16 cellular contexts compared by ENCODE assay signal in the genomic region with DNA sequence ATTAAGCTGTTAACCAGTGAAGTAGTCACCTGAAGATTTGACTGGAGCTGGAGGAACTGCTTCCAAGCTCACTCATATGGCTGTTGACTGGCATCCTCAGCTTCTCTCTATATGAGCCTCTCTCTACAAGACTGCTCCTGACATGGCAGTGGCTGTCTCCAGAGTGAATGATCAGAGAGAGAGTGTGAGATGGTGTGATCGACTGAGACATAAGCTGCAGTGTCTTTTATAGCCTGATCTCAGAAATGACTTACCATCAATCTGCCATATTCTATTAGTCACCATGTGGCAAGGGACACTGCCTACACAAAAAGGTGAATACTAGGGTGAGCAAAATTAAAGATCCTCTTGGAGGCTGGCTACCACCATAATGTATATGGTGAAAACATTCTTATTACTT. TPM values are rescaled to one million over a fixed set of nuclear protein-coding genes. Genes with fewer than 3 reads are reported as not detected.
DNase-seq lines count a peak whose midpoint lies in the region; ATAC-seq and TF ChIP-seq lines count a peak whose summit lies in the region.
"Had no signal": no experiment of that assay in that cellular context is flagged by ENCODE, and none has a peak within 500 bp of the region (broad histone marks: within the 10 kb centered on the region; RNA-seq: fewer than 3 reads in every experiment).

No MANE protein-coding gene starts in this region.

- TF ChIP-seq CTCF in activated CD8-positive, alpha-beta T cell treated with anti-CD3 and anti-CD28 coated beads for 36 hours (IDR thresholded peaks at IDR 0.05): no peak

- no peaks in the 10 kb centered on the region for H3K27me3 Mint-ChIP-seq in activated CD8-positive, alpha-beta T cell treated with anti-CD3 and anti-CD28 coated beads for 36 hours
- peaks cover 2% of the 10 kb centered on the region for H3K27me3 Mint-ChIP-seq in activated CD8-positive, alpha-beta T cell treated with anti-CD3 and anti-CD28 coated beads, Interleukin-2, amount 10 ng/mL, durations not matched to agents 7 days and 5 days (ENCODE audit: low read depth)

- H3K4me3 Mint-ChIP-seq in activated CD8-positive, alpha-beta T cell treated with anti-CD3 and anti-CD28 coated beads for 36 hours: no peak overlapping the region
- no peak overlapping the region for H3K4me3 Mint-ChIP-seq in activated CD8-positive, alpha-beta T cell treated with anti-CD3 and anti-CD28 coated beads, Interleukin-2, amount 10 ng/mL, durations not matched to agents 7 days and 5 days
- H3K4me3 Mint-ChIP-seq: B cell; CD4-positive, CD25-positive, alpha-beta regulatory T cell; CD8-positive, alpha-beta T cell; HFFc6 had no signal

- POLR2A ChIA-PET in activated CD8-positive, alpha-beta T cell treated with anti-CD3 and anti-CD28 coated beads for 36 hours (lab: Charles Lee): no interaction called here
- POLR2A ChIA-PET in activated CD8-positive, alpha-beta T cell treated with anti-CD3 and anti-CD28 coated beads, Interleukin-2, amount 10 ng/mL, durations not matched to agents 7 days and 5 days (lab: Charles Lee): no interaction called here

- ATAC-seq in activated CD8-positive, alpha-beta T cell treated with anti-CD3 and anti-CD28 coated beads for 36 hours: peak; percentile 64
- ATAC-seq in activated CD8-positive, alpha-beta T cell treated with anti-CD3 and anti-CD28 coated beads, Interleukin-2, amount 10 ng/mL, durations not matched to agents 7 days and 5 days: no peak
- peak; percentile 62 to 67 for ATAC-seq in activated naive CD4-positive, alpha-beta T cell treated with anti-CD3 and anti-CD28 coated beads, Interleukin-2, amount 50 U/mL, for 72 hours
- peak; percentile 76 for ATAC-seq in stimulated activated naive CD8-positive, alpha-beta T cell treated with anti-CD3 and anti-CD28 coated beads, Interleukin-15, Interleukin-2, amounts not matched to agents 100 U/mL and 50 U/mL, for 24 hours
- ATAC-seq: CD8-positive, alpha-beta T cell had no signal

- intact Hi-C loops in activated CD8-positive, alpha-beta T cell treated with anti-CD3 and anti-CD28 coated beads for 36 hours (cut with micrococcal nuclease): no loop called here

- CTCF ChIA-PET in activated CD8-positive, alpha-beta T cell treated with anti-CD3 and anti-CD28 coated beads for 36 hours (lab: Charles Lee): no interaction called here
- CTCF ChIA-PET in activated CD8-positive, alpha-beta T cell treated with anti-CD3 and anti-CD28 coated beads, Interleukin-2, amount 10 ng/mL, durations not matched to agents 7 days and 5 days (lab: Charles Lee): interaction anchor here (0.9 kb wide), 1 partner anchor 250 kb away, joined by 3 read pairs; no protein-coding TSS in a partner anchor

- H3K27ac Mint-ChIP-seq in activated CD8-positive, alpha-beta T cell treated with anti-CD3 and anti-CD28 coated beads for 36 hours: no peak overlapping the region
- no peak overlapping the region for H3K27ac Mint-ChIP-seq in activated CD8-positive, alpha-beta T cell treated with anti-CD3 and anti-CD28 coated beads, Interleukin-2, amount 10 ng/mL, durations not matched to agents 7 days and 5 days
- no peak overlapping the region for H3K27ac Mint-ChIP-seq in activated naive CD4-positive, alpha-beta T cell treated with anti-CD3 and anti-CD28 coated beads, Interleukin-2, amount 50 U/mL, for 72 hours
- H3K27ac Mint-ChIP-seq: B cell; CD8-positive, alpha-beta T cell; HFFc6 had no signal

- H3K4me1 Mint-ChIP-seq in activated CD8-positive, alpha-beta T cell treated with anti-CD3 and anti-CD28 coated beads for 36 hours (ENCODE audit: low read depth): peaks cover 2% of the 10 kb centered on the region
- peaks cover 8% of the 10 kb centered on the region for H3K4me1 Mint-ChIP-seq in activated CD8-positive, alpha-beta T cell treated with anti-CD3 and anti-CD28 coated beads, Interleukin-2, amount 10 ng/mL, durations not matched to agents 7 days and 5 days (ENCODE audit: low read depth)
- H3K4me1 Mint-ChIP-seq: B cell had no signal

- DNase-seq in NCI-H82 (lab: John Stamatoyannopoulos, UW) (peak; percentile 31), NCI-H82 treated with DMSO at 0.1 percent for 48 hours (lab: John Stamatoyannopoulos, UW; ENCODE audit: unreplicated experiment) (no peak), NCI-H146 treated with DMSO at 0.1 percent for 48 hours (lab: John Stamatoyannopoulos, UW; ENCODE audit: unreplicated experiment) (no peak)
- no peak for DNase-seq in activated CD8-positive, alpha-beta T cell treated with anti-CD3 and anti-CD28 coated beads for 36 hours
- no peak for DNase-seq in activated CD8-positive, alpha-beta T cell treated with anti-CD3 and anti-CD28 coated beads, Interleukin-2, amount 10 ng/mL, durations not matched to agents 7 days and 5 days
- no peak for DNase-seq in activated naive CD4-positive, alpha-beta T cell treated with anti-CD3 and anti-CD28 coated beads, Interleukin-2, amount 50 U/mL, for 72 hours (ENCODE audit: low spot score in 2 of 2)
- DNase-seq in activated naive CD4-positive, alpha-beta T cell (lab: John Stamatoyannopoulos, UW): no peak
- no peak for DNase-seq in stimulated activated naive CD8-positive, alpha-beta T cell treated with anti-CD3 and anti-CD28 coated beads, Interleukin-15, Interleukin-2, amounts not matched to agents 100 U/mL and 50 U/mL, for 24 hours
- DNase-seq: Caco-2; CD4-positive, CD25-positive, alpha-beta regulatory T cell; CD8-positive, alpha-beta T cell; DMS153; DND-41; GOT3; HFFc6 had no signal

- no peaks in the 10 kb centered on the region for H3K9me3 Mint-ChIP-seq in activated CD8-positive, alpha-beta T cell treated with anti-CD3 and anti-CD28 coated beads for 36 hours
- H3K9me3 Mint-ChIP-seq in activated CD8-positive, alpha-beta T cell treated with anti-CD3 and anti-CD28 coated beads, Interleukin-2, amount 10 ng/mL, durations not matched to agents 7 days and 5 days (ENCODE audit: insufficient read depth): no peaks in the 10 kb centered on the region
- peaks cover 0 to 4% of the 10 kb centered on the region in 2 donors for H3K9me3 Mint-ChIP-seq in activated naive CD4-positive, alpha-beta T cell treated with anti-CD3 and anti-CD28 coated beads, Interleukin-2, amount 50 U/mL, for 72 hours
- H3K9me3 Mint-ChIP-seq: CD8-positive, alpha-beta T cell; HFFc6 had no signal

- no peaks in the 10 kb centered on the region for H3K36me3 Mint-ChIP-seq in activated CD8-positive, alpha-beta T cell treated with anti-CD3 and anti-CD28 coated beads for 36 hours (ENCODE audit: low read depth)
- no peaks in the 10 kb centered on the region for H3K36me3 Mint-ChIP-seq in activated CD8-positive, alpha-beta T cell treated with anti-CD3 and anti-CD28 coated beads, Interleukin-2, amount 10 ng/mL, durations not matched to agents 7 days and 5 days (ENCODE audit: low read depth)
- no peaks in the 10 kb centered on the region for H3K36me3 Mint-ChIP-seq in activated naive CD4-positive, alpha-beta T cell treated with anti-CD3 and anti-CD28 coated beads, Interleukin-2, amount 50 U/mL, for 72 hours
- H3K36me3 Mint-ChIP-seq: CD4-positive, CD25-positive, alpha-beta regulatory T cell; CD8-positive, alpha-beta T cell had no signal

RNA-seq across cellular contexts. Expression of a gene that starts 7.8 kb away (rescaled TPM):
- total RNA-seq in activated CD8-positive, alpha-beta T cell treated with anti-CD3 and anti-CD28 coated beads for 36 hours: 10 to 100 TPM; 35.8 to 38.6 TPM
- 10 to 100 TPM; 84.7 to 87.9 TPM for total RNA-seq in activated CD8-positive, alpha-beta T cell treated with anti-CD3 and anti-CD28 coated beads, Interleukin-2, amount 10 ng/mL, durations not matched to agents 7 days and 5 days
- total RNA-seq in activated naive CD4-positive, alpha-beta T cell treated with anti-CD3 and anti-CD28 coated beads, Interleukin-2, amount 50 U/mL, for 72 hours: 10 to 100 TPM; 33.8 to 52.9 TPM
